In the genomic region with DNA sequence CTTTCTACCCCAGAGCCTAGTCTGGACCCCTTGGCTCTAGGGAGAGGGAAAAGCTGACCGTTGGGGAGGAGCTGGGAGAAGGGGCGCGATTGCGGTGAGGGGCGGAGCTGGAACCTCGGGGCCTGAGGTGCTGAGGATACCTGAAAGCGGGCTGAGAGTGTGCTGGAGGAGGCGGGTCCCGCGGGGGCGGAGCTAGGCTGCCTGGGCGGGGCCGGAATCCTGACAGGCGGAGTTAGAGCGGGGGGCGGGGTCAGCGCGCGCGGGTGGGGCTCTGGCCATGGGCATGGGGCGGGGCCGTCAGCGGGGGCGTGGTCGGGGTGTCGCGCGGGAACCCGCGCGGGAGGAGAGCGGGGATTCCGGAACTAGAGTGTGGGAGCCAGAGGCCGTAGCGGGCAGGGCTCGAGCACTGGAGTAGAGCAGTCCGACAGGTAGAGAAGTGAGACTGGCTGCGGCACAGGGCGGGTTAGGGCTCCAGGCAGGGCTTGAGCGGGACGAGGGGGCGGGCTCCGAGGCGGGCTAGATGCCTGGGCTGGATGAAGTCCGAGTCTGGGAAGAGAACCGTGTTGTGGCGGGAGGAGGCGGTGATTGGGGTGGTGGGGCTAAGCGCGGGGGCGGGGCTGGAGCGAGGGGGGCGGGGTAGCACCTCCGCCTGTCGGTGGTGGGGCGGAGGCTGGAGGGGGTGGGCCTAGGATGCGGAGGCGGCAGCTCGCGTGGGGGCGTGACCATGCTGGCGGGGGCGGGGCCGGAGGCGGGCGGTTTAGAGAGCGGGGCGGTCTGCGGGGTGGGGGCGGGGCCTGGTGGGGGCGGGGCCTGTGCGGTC, we compare ENCODE assay signal across 8 cellular contexts. TPM values are rescaled to one million over a fixed set of nuclear protein-coding genes. Genes with fewer than 3 reads are reported as not detected.
DNase-seq lines count a peak whose midpoint lies in the region; ATAC-seq and TF ChIP-seq lines count a peak whose summit lies in the region.

A gene (plus strand): TSS at position 815 of the 820 bp plus-strand sequence. CDS start 35 bp downstream, outside the sequence.

- intact Hi-C loops in activated T-helper 2 cell treated with anti-CD3 and anti-CD28 coated beads, Interferon-gamma antibody, Interleukin-2, Interleukin-4, amounts not matched to agents 10 μg/mL and 5 μg/mL and 100 μg/mL, durations not matched to agents 14 hours and 24 hours and 36 hours (cut with micrococcal nuclease) = loop anchor here (1.0 to 10.0 kb wide), 3 partner anchors 17 to 331 kb away; a partner anchor contains a TSS

- H3K4me3 ChIP-seq in GM23338 (peak within 1 kb of the TSS; percentile 83), RWPE2 (ENCODE audit: severe bottlenecking) (peak within 1 kb of the TSS; percentile 51), fibroblast of pulmonary artery (replicated peaks; ENCODE audit: low read depth, low read length) (peak within 1 kb of the TSS; percentile 77)

- H3K36me3 Mint-ChIP-seq in GM23338 (ENCODE audit: low read depth) (peaks cover 23% of the 10 kb centered on the region), nephron progenitor cell (ENCODE audit: low read depth) (peaks cover 25% of the 10 kb centered on the region)
- peaks cover 34% of the 10 kb centered on the region for H3K36me3 Mint-ChIP-seq in activated T-helper 2 cell treated with anti-CD3 and anti-CD28 coated beads, Interferon-gamma antibody, Interleukin-2, Interleukin-4, amounts not matched to agents 10 μg/mL and 5 μg/mL and 100 μg/mL, durations not matched to agents 14 hours and 24 hours and 36 hours (ENCODE audit: low read depth)

- no peaks in the 10 kb centered on the region for H3K79me2 ChIP-seq in GM23338 (replicated peaks; ENCODE audit: insufficient read depth)

- H3K9me3 Mint-ChIP-seq in GM23338 = no peaks in the 10 kb centered on the region; the same call in 2 of the 3 replicates
- no peaks in the 10 kb centered on the region for H3K9me3 Mint-ChIP-seq in activated T-helper 2 cell treated with anti-CD3 and anti-CD28 coated beads, Interferon-gamma antibody, Interleukin-2, Interleukin-4, amounts not matched to agents 10 μg/mL and 5 μg/mL and 100 μg/mL, durations not matched to agents 14 hours and 24 hours and 36 hours
- H3K9me3 Mint-ChIP-seq in nephron progenitor cell = no peaks in the 10 kb centered on the region

- 0 out of 2 replicates have a peak within 1 kb of the TSS, but pooled peaks have one; percentile 67 for H2AFZ ChIP-seq in GM23338

- peaks cover 11% of the 10 kb centered on the region; the same call in 1 of the 2 replicates for H3K4me1 ChIP-seq in GM23338 (ENCODE audit: insufficient read depth)
- H3K4me1 ChIP-seq in RWPE2 (ENCODE audit: insufficient read depth, poor library complexity, severe bottlenecking) = no peaks in the 10 kb centered on the region

- DNase-seq in DMS79 (lab: John Stamatoyannopoulos, UW) (peak; percentile 93), GM23338 (ENCODE audit: low spot score) (peak; percentile 95), M059J (ENCODE audit: low read depth) (peak; percentile 93), RWPE2 (ENCODE audit: low spot score) (peak; percentile 97), fibroblast of pulmonary artery (ENCODE audit: low read depth) (peak; percentile 94), nephron progenitor cell (peak; percentile 100)
- DNase-seq in activated T-helper 2 cell treated with anti-CD3 and anti-CD28 coated beads, Interferon-gamma antibody, Interleukin-2, Interleukin-4, amounts not matched to agents 10 μg/mL and 5 μg/mL and 100 μg/mL, durations not matched to agents 14 hours and 24 hours and 36 hours (ENCODE audit: low spot score) = peak; percentile 97
- peak; percentile 100 for DNase-seq in stimulated activated naive CD8-positive, alpha-beta T cell treated with anti-CD3 and anti-CD28 coated beads, Interleukin-15, Interleukin-2, amounts not matched to agents 100 U/mL and 50 U/mL, for 24 hours

- peak within 1 kb of the TSS; percentile 99 for H3K27ac Mint-ChIP-seq in GM23338
- H3K27ac Mint-ChIP-seq in activated T-helper 2 cell treated with anti-CD3 and anti-CD28 coated beads, Interferon-gamma antibody, Interleukin-2, Interleukin-4, amounts not matched to agents 10 μg/mL and 5 μg/mL and 100 μg/mL, durations not matched to agents 14 hours and 24 hours and 36 hours = peak within 1 kb of the TSS; percentile 93
- H3K27ac Mint-ChIP-seq in nephron progenitor cell = peak within 1 kb of the TSS; percentile 99

- H3K27me3 ChIP-seq in GM23338 (ENCODE audit: insufficient read depth) (peaks cover 8% of the 10 kb centered on the region), RWPE2 (ENCODE audit: insufficient read depth, poor library complexity, severe bottlenecking) (no peaks in the 10 kb centered on the region)

- peaks cover 24% of the 10 kb centered on the region for H3K4me1 Mint-ChIP-seq in GM23338
- peaks cover 19% of the 10 kb centered on the region for H3K4me1 Mint-ChIP-seq in activated T-helper 2 cell treated with anti-CD3 and anti-CD28 coated beads, Interferon-gamma antibody, Interleukin-2, Interleukin-4, amounts not matched to agents 10 μg/mL and 5 μg/mL and 100 μg/mL, durations not matched to agents 14 hours and 24 hours and 36 hours (ENCODE audit: low read depth)
- peaks cover 49% of the 10 kb centered on the region for H3K4me1 Mint-ChIP-seq in nephron progenitor cell

- H3K4me3 Mint-ChIP-seq in GM23338 = peak within 1 kb of the TSS; percentile 88
- peak within 1 kb of the TSS; percentile 87 for H3K4me3 Mint-ChIP-seq in activated T-helper 2 cell treated with anti-CD3 and anti-CD28 coated beads, Interferon-gamma antibody, Interleukin-2, Interleukin-4, amounts not matched to agents 10 μg/mL and 5 μg/mL and 100 μg/mL, durations not matched to agents 14 hours and 24 hours and 36 hours (ENCODE audit: low read depth)
- peak within 1 kb of the TSS; percentile 89 for H3K4me3 Mint-ChIP-seq in nephron progenitor cell

- ATAC-seq in GM23338 (peak; percentile 75), RWPE2 (ENCODE audit: low read depth) (peak; percentile 78)
- peak; percentile 76 for ATAC-seq in stimulated activated naive CD8-positive, alpha-beta T cell treated with anti-CD3 and anti-CD28 coated beads, Interleukin-15, Interleukin-2, amounts not matched to agents 100 U/mL and 50 U/mL, for 24 hours

- no peaks in the 10 kb centered on the region for H3K9me2 ChIP-seq in GM23338 (ENCODE audit: insufficient read depth)

- H4K20me1 ChIP-seq in GM23338 (replicated peaks; ENCODE audit: insufficient read depth) = peaks cover under 1% of the 10 kb centered on the region; the same call in 1 of the 2 replicates

- peaks cover 20% of the 10 kb centered on the region for H3F3A ChIP-seq in GM23338 (replicated peaks; ENCODE audit: low read depth)

- H3K4me2 ChIP-seq in GM23338 = peak within 1 kb of the TSS; percentile 95

- peak within 1 kb of the TSS; percentile 100 for H3K27ac ChIP-seq in GM23338 (ENCODE audit: low read depth)
- peak within 1 kb of the TSS; percentile 81 for H3K27ac ChIP-seq in RWPE2 (ENCODE audit: poor library complexity, severe bottlenecking)

- TF ChIP-seq CTCF in GM23338 (conservative IDR thresholded peaks at IDR 0.05; ENCODE audit: low read depth in 2 of 2) = no peak
- no peak for TF ChIP-seq CTCF in RWPE2 (IDR thresholded peaks at IDR 0.05; ENCODE audit: poor library complexity, severe bottlenecking)
- no peak for TF ChIP-seq CTCF in fibroblast of pulmonary artery (IDR thresholded peaks at IDR 0.05; ENCODE audit: low read length, missing control alignments)
- TF ChIP-seq CTCF in nephron progenitor cell (IDR thresholded peaks at IDR 0.05) = no peak

- H3K36me3 ChIP-seq in GM23338 (ENCODE audit: insufficient read depth) (no peaks in the 10 kb centered on the region), RWPE2 (ENCODE audit: low read depth) (0 out of 2 replicates have a peak, but pooled peaks cover 4% of the 10 kb centered on the region)

- no peaks in the 10 kb centered on the region for H3K9me3 ChIP-seq in RWPE2 (ENCODE audit: severe bottlenecking)

- peaks cover 29% of the 10 kb centered on the region for H3K27me3 Mint-ChIP-seq in GM23338 (ENCODE audit: insufficient read depth, low read depth, poor library complexity)
- H3K27me3 Mint-ChIP-seq in activated T-helper 2 cell treated with anti-CD3 and anti-CD28 coated beads, Interferon-gamma antibody, Interleukin-2, Interleukin-4, amounts not matched to agents 10 μg/mL and 5 μg/mL and 100 μg/mL, durations not matched to agents 14 hours and 24 hours and 36 hours (ENCODE audit: low read depth) = no peaks in the 10 kb centered on the region
- H3K27me3 Mint-ChIP-seq in nephron progenitor cell (ENCODE audit: low read depth, poor library complexity) = peaks cover 22% of the 10 kb centered on the region

TF ChIP-seq in GM23338, 12 proteins besides CTCF, POLR2A, EP300 and RAD21:
- TF ChIP-seq POLR2AphosphoS5 (IDR thresholded peaks at IDR 0.05; ENCODE audit: low read depth) = peak; percentile 57; the same call in 1 of the 2 replicates
- no peak for TF ChIP-seq JUNB (IDR thresholded peaks at IDR 0.05; ENCODE audit: unreplicated experiment)

RNA-seq across cellular contexts. Expression of the gene that starts here (rescaled TPM):
- 1.7 and 2.9 TPM in 2 replicates for total RNA-seq in GM23338 (2014; rRNA removed; shearing (Covaris generic))
- 10.2 and 12.7 TPM in 2 replicates for polyA plus RNA-seq in GM23338 (2016; fragmentation: Nextera tagmentation; extraction: Ambion mirVana)
- total RNA-seq in M059J (2014; rRNA removed; shearing (Covaris generic)) = 1.9 and 6.0 TPM in 2 replicates
- 9.3 and 12.7 TPM in 2 replicates for total RNA-seq in activated T-helper 2 cell treated with anti-CD3 and anti-CD28 coated beads, Interferon-gamma antibody, Interleukin-2, Interleukin-4, amounts not matched to agents 10 μg/mL and 5 μg/mL and 100 μg/mL, durations not matched to agents 14 hours and 24 hours and 36 hours

Comparison
In these comparisons a context has a peak if more than half of its experiments do, and no peak if none do; other contexts are left out.
1. Peak in every context shown above with its lines: DNase-seq, ATAC-seq, H3K4me3 ChIP-seq and H3K27ac ChIP-seq.